In the genomic region with DNA sequence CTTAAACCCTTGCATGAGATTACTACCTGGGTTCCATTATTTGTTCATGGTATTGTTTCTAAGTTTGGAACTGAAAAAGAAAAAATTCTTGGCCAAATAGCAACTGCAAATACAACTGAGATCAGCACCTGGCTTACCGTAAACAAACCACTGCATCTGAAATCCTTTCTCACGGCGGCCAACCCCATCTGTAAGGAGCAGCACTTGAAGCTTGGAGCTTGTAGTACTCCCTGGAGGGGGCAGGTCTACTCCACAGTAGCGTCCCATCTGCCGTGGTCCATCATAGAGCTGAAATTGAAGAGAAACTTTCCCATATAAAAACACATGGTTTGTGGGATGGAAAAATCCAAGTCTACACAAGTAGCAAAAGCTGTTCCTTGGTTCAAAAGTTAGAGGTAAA, we compare ENCODE assay signal across 23 cellular contexts.
"Had no signal": no experiment of that assay in that cellular context is flagged by ENCODE, and none has a peak within 500 bp of the region (broad histone marks: within the 10 kb centered on the region; RNA-seq: fewer than 3 reads in every experiment).

No MANE protein-coding gene starts in this region.

- FAIRE-seq: colon had no signal

- H3K4me3 Mint-ChIP-seq: nephron progenitor cell; stimulated activated naive CD8-positive, alpha-beta T cell treated with anti-CD3 and anti-CD28 coated beads, Interleukin-15, Interleukin-2, amounts not matched to agents 100 ng/mL and 50 ng/mL, for 24 hours had no signal

- H3K9me3 ChIP-seq: esophagus muscularis mucosa, tibial artery had no signal

- H3K4me3 ChIP-seq: esophagus muscularis mucosa, left ventricle myocardium inferior, tibial artery had no signal

- H3K79me2 ChIP-seq: parathyroid adenoma had no signal

- H3K9ac ChIP-seq: parathyroid adenoma had no signal

- H3K27me3 ChIP-seq: brain microvascular endothelial cell, esophagus muscularis mucosa, tibial artery had no signal

- H2AFZ ChIP-seq: parathyroid adenoma had no signal

- H3K36me3 ChIP-seq: brain microvascular endothelial cell, esophagus muscularis mucosa, left ventricle myocardium inferior, tibial artery had no signal

- DNase-seq: activated CD4-positive, alpha-beta T cell treated with anti-CD3 and anti-CD28 coated beads for 1 hour; activated gamma-delta T cell treated with Interleukin-2 at 50 U/mL for 16 hours; activated T-cell treated with anti-CD3 and anti-CD28 coated beads, Interleukin-2, amount 50 U/mL, for 1 hour; aorta; brain microvascular endothelial cell; caudate nucleus; effector memory CD4-positive, alpha-beta T cell; glutamatergic neuron; hippocampal formation; left ventricle myocardium inferior; midbrain; nephron progenitor cell; nucleus accumbens; right cardiac atrium; stimulated activated CD4-positive, alpha-beta T cell treated with anti-CD3 and anti-CD28 coated beads, Interleukin-12 subunit alpha, Interleukin-12 subunit beta, amount 100 ng/mL, for 4 hours; substantia nigra; T-helper 9 cell; tibial artery had no signal

- H3K27ac ChIP-seq: brain microvascular endothelial cell, esophagus muscularis mucosa, left ventricle myocardium inferior, parathyroid adenoma, tibial artery had no signal

- H3K27ac Mint-ChIP-seq: nephron progenitor cell; stimulated activated naive CD8-positive, alpha-beta T cell treated with anti-CD3 and anti-CD28 coated beads, Interleukin-15, Interleukin-2, amounts not matched to agents 100 ng/mL and 50 ng/mL, for 24 hours had no signal

- ATAC-seq: activated naive CD4-positive, alpha-beta T cell treated with anti-CD3 and anti-CD28 coated beads, Interleukin-2, amount 50 U/mL, for 72 hours; right cardiac atrium had no signal

- H3K4me1 ChIP-seq: parathyroid adenoma had no signal
